Comparison of ENCODE assay signal across 10 cellular contexts in the genomic region with DNA sequence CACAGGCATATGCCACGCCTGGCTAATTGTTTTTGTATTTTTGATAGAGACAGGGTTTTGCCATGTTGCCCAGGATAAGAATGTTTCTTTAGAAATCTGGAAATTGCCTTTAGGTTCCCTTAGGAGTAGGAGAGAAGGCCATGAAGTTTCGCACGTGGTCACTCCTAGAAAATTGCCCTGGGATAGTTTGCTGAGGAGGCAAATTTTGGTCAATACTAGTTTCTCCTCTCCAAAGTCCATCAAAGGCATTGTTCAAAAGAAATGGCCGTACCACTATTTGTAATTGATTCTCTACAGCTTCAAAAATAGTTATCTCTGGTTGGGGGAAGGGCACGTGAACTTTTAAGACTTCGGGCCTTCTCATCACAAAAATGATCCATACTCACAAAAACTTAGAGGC. TPM values are rescaled to one million over a fixed set of nuclear protein-coding genes. Genes with fewer than 3 reads are reported as not detected.
A peak's percentile ranks its signal among the peaks of the same experiment; 100 is the strongest.
DNase-seq lines count a peak whose midpoint lies in the region; ATAC-seq and TF ChIP-seq lines count a peak whose summit lies in the region.
"Had no signal": no experiment of that assay in that cellular context is flagged by ENCODE, and none has a peak within 500 bp of the region (broad histone marks: within the 10 kb centered on the region; RNA-seq: fewer than 3 reads in every experiment).

No MANE protein-coding gene starts in this region.

- H2AFZ ChIP-seq in SK-N-SH (ENCODE audit: low read depth) = peak overlapping the region; percentile 96
- H2AFZ ChIP-seq in GM23338 = peak overlapping the region; percentile 67
- H2AFZ ChIP-seq in neural progenitor cell (replicated peaks) = peak overlapping the region; percentile 20

- no peak for TF ChIP-seq EP300 in SK-N-SH (IDR thresholded peaks at IDR 0.05; ENCODE audit: borderline replicate concordance in 1 of 2, low read depth in 1 of 2, low read length in 1 of 2)

- peaks cover 3 to 17% of the 10 kb centered on the region in 2 experiments for H3K36me3 ChIP-seq in SK-N-SH (replicated peaks in 1 of 2; ENCODE audit: control insufficient read depth in 1 of 2, insufficient read depth in 2 of 2, low read length in 1 of 2)
- H3K36me3 ChIP-seq in GM23338 (ENCODE audit: insufficient read depth) = no peaks in the 10 kb centered on the region
- H3K36me3 ChIP-seq in neural progenitor cell = no peaks in the 10 kb centered on the region
- peaks cover 25% of the 10 kb centered on the region for H3K36me3 ChIP-seq in MG63

- TF ChIP-seq CTCF in SK-N-SH (IDR thresholded peaks at IDR 0.05) (no peak), GM23338 (conservative IDR thresholded peaks at IDR 0.05; ENCODE audit: low read depth in 2 of 2) (no peak), neural progenitor cell (IDR thresholded peaks at IDR 0.05) (no peak)

- no peak for DNase-seq in SK-N-SH
- no peak for DNase-seq in GM23338 (ENCODE audit: low spot score)
- no peak for DNase-seq in activated naive CD8-positive, alpha-beta T cell treated with anti-CD3 and anti-CD28 coated beads, Interleukin-2, amount 10 ng/mL, durations not matched to agents 7 days and 5 days
- no peak for DNase-seq in neural progenitor cell (ENCODE audit: low spot score)
- no peak for DNase-seq in effector CD8-positive, alpha-beta T cell (lab: John Stamatoyannopoulos, UW)
- DNase-seq in MG63 = no peak
- DNase-seq: 8988T had no signal

- H3K79me2 ChIP-seq in SK-N-SH (ENCODE audit: insufficient read depth) (peaks cover 38% of the 10 kb centered on the region), GM23338 (replicated peaks; ENCODE audit: insufficient read depth) (peaks cover 30% of the 10 kb centered on the region), neural progenitor cell (ENCODE audit: low read depth) (peaks cover 33% of the 10 kb centered on the region)

- ATAC-seq in SK-N-SH treated with all-trans-retinoic acid at 6 μM for 48 hours (no peak), GM23338 (no peak), GM21528 (IDR thresholded peaks at IDR 0.05; ENCODE audit: low FRiP score, unreplicated experiment) (no peak)
- ATAC-seq in activated naive CD8-positive, alpha-beta T cell treated with anti-CD3 and anti-CD28 coated beads, Interleukin-2, amount 10 ng/mL, durations not matched to agents 7 days and 5 days (ENCODE audit: low read depth) = no peak

- H3K27me3 Mint-ChIP-seq in GM23338 (ENCODE audit: insufficient read depth, low read depth, poor library complexity) (peaks cover 2% of the 10 kb centered on the region), neural progenitor cell (ENCODE audit: insufficient read depth, low read depth) (peaks cover 9% of the 10 kb centered on the region)
- H3K27me3 Mint-ChIP-seq in activated naive CD8-positive, alpha-beta T cell treated with anti-CD3 and anti-CD28 coated beads, Interleukin-2, amount 10 ng/mL, durations not matched to agents 7 days and 5 days = no peaks in the 10 kb centered on the region

- peak overlapping the region; percentile 45; the same call in 1 of the 3 replicates for H3K4me3 Mint-ChIP-seq in GM23338
- H3K4me3 Mint-ChIP-seq in activated naive CD8-positive, alpha-beta T cell treated with anti-CD3 and anti-CD28 coated beads, Interleukin-2, amount 10 ng/mL, durations not matched to agents 7 days and 5 days = peak overlapping the region; percentile 89
- peak overlapping the region; percentile 89 for H3K4me3 Mint-ChIP-seq in neural progenitor cell

- POLR2A ChIA-PET in SK-N-SH (lab: Yijun Ruan, JAX) = interaction anchor here (0.6 to 1.1 kb wide), 4 partner anchors 56 to 118 kb away, joined by 3 to 5 read pairs (median 5); a partner anchor contains a TSS
- POLR2A ChIA-PET in activated naive CD8-positive, alpha-beta T cell treated with anti-CD3 and anti-CD28 coated beads, Interleukin-2, amount 10 ng/mL, durations not matched to agents 7 days and 5 days (lab: Charles Lee) = interaction anchor here (0.5 to 1.5 kb wide), 7 partner anchors 32 to 279 kb away, joined by 3 to 8 read pairs (median 4); a partner anchor contains a TSS

- H3K9me2 ChIP-seq in SK-N-SH (no peaks in the 10 kb centered on the region), GM23338 (ENCODE audit: insufficient read depth) (no peaks in the 10 kb centered on the region)

- H3K27ac Mint-ChIP-seq in GM23338 (no peak overlapping the region), neural progenitor cell (peak overlapping the region; percentile 57)
- peak overlapping the region; percentile 91 for H3K27ac Mint-ChIP-seq in activated naive CD8-positive, alpha-beta T cell treated with anti-CD3 and anti-CD28 coated beads, Interleukin-2, amount 10 ng/mL, durations not matched to agents 7 days and 5 days

- H3K27ac ChIP-seq in SK-N-SH (ENCODE audit: low read depth in 2 of 2, low read length in 1 of 2) (no peak overlapping the region; a peak in 1 of 4 replicates), GM23338 (ENCODE audit: low read depth) (0 out of 2 replicates have a peak overlapping the region, but pooled peaks have one; percentile 21), neural progenitor cell (no peak overlapping the region)

- no peaks in the 10 kb centered on the region for H4K20me1 ChIP-seq in SK-N-SH (ENCODE audit: insufficient read depth)
- no peaks in the 10 kb centered on the region for H4K20me1 ChIP-seq in GM23338 (replicated peaks; ENCODE audit: insufficient read depth)
- no peaks in the 10 kb centered on the region for H4K20me1 ChIP-seq in neural progenitor cell (ENCODE audit: low read depth)

- peaks cover 2% of the 10 kb centered on the region; the same call in 2 of the 3 replicates for H3K9me3 Mint-ChIP-seq in GM23338
- H3K9me3 Mint-ChIP-seq in activated naive CD8-positive, alpha-beta T cell treated with anti-CD3 and anti-CD28 coated beads, Interleukin-2, amount 10 ng/mL, durations not matched to agents 7 days and 5 days = no peaks in the 10 kb centered on the region
- no peaks in the 10 kb centered on the region for H3K9me3 Mint-ChIP-seq in neural progenitor cell
- H3K9me3 Mint-ChIP-seq: activated T-cell treated with anti-CD3 and anti-CD28 coated beads, Interleukin-2, amount 50 U/mL, for 4 hours had no signal

- H3K4me2 ChIP-seq in SK-N-SH = no peak overlapping the region
- H3K4me2 ChIP-seq in GM23338 = no peak overlapping the region
- no peak overlapping the region for H3K4me2 ChIP-seq in neural progenitor cell

- H3F3A ChIP-seq in SK-N-SH (replicated peaks; ENCODE audit: insufficient read depth) = peaks cover 5% of the 10 kb centered on the region
- H3F3A ChIP-seq in GM23338 (replicated peaks; ENCODE audit: low read depth) = no peaks in the 10 kb centered on the region
- peaks cover 15% of the 10 kb centered on the region for H3F3A ChIP-seq in neural progenitor cell (ENCODE audit: low read depth)

- TF ChIP-seq RAD21 in SK-N-SH (IDR thresholded peaks at IDR 0.05; ENCODE audit: low read length) = no peak

- CTCF ChIA-PET in SK-N-SH (lab: Yijun Ruan, JAX) = interaction anchor here (0.5 to 2.2 kb wide), 42 partner anchors 9 to 316 kb away, joined by 3 to 31 read pairs (median 4); a partner anchor contains a TSS

- H3K36me3 Mint-ChIP-seq in GM23338 (ENCODE audit: low read depth) (peaks cover 8% of the 10 kb centered on the region; the same call in 2 of the 3 replicates), neural progenitor cell (peaks cover 6% of the 10 kb centered on the region)
- H3K36me3 Mint-ChIP-seq in activated naive CD8-positive, alpha-beta T cell treated with anti-CD3 and anti-CD28 coated beads, Interleukin-2, amount 10 ng/mL, durations not matched to agents 7 days and 5 days = peaks cover 6% of the 10 kb centered on the region

- H3K9ac ChIP-seq in SK-N-SH (no peak overlapping the region), neural progenitor cell (no peak overlapping the region)

- H3K4me1 Mint-ChIP-seq in GM23338 (peaks cover 13% of the 10 kb centered on the region), neural progenitor cell (peaks cover 17% of the 10 kb centered on the region)
- H3K4me1 Mint-ChIP-seq in activated naive CD8-positive, alpha-beta T cell treated with anti-CD3 and anti-CD28 coated beads, Interleukin-2, amount 10 ng/mL, durations not matched to agents 7 days and 5 days = peaks cover 21% of the 10 kb centered on the region

- no peak overlapping the region for H3K4me3 ChIP-seq in SK-N-SH (ENCODE audit: low read depth in 2 of 2, low read length in 1 of 2)
- H3K4me3 ChIP-seq in GM23338 = no peak overlapping the region
- no peak overlapping the region for H3K4me3 ChIP-seq in neural progenitor cell
- no peak overlapping the region for H3K4me3 ChIP-seq in MG63

- WGBS in SK-N-SH (ENCODE audit: low lambda C conversion rate) = 94% methylated on average over 6 of the region's 6 CpGs

- H3K4me1 ChIP-seq in SK-N-SH (ENCODE audit: control insufficient read depth in 1 of 2, insufficient read depth in 2 of 2, low read depth in 1 of 2, low read length in 1 of 2) (peaks cover 0 to 5% of the 10 kb centered on the region in 2 experiments; a peak in 1 of 4 replicates), GM23338 (ENCODE audit: insufficient read depth) (peaks cover 11% of the 10 kb centered on the region; the same call in 1 of the 2 replicates), neural progenitor cell (peaks cover 4% of the 10 kb centered on the region)

- H3K9me3 ChIP-seq in SK-N-SH = no peaks in the 10 kb centered on the region
- no peaks in the 10 kb centered on the region for H3K9me3 ChIP-seq in neural progenitor cell (ENCODE audit: low read depth)
- no peaks in the 10 kb centered on the region for H3K9me3 ChIP-seq in MG63

- H3K27me3 ChIP-seq in SK-N-SH (ENCODE audit: insufficient read depth) (no peaks in the 10 kb centered on the region), GM23338 (ENCODE audit: insufficient read depth) (no peaks in the 10 kb centered on the region), neural progenitor cell (no peaks in the 10 kb centered on the region), MG63 (no peaks in the 10 kb centered on the region)

TF ChIP-seq in SK-N-SH, 30 proteins besides CTCF, POLR2A, EP300 and RAD21 (continues in another document):
- TF ChIP-seq SMC3 (IDR thresholded peaks at IDR 0.05; ENCODE audit: low read depth, low read length) = no peak

TF ChIP-seq in SK-N-SH treated with all-trans-retinoic acid at 6 μM for 48 hours, 23 proteins besides CTCF, POLR2A, EP300 and RAD21 (continues in another document):
- TF ChIP-seq ZNF565 (CRISPR knock-in tag; conservative IDR thresholded peaks at IDR 0.05; ENCODE audit: low read depth) = no peak
- TF ChIP-seq CSDC2 (CRISPR knock-in tag; IDR thresholded peaks at IDR 0.05) = no peak

RNA-seq across cellular contexts. Expression of a gene that starts 0.8 kb away (rescaled TPM):
- polyA plus RNA-seq in SK-N-SH (2012; rRNA removed) = 28.5 and 32.9 TPM in 2 replicates
- 34.8 and 37.5 TPM in 2 replicates for polyA plus RNA-seq in SK-N-SH (2012; cell fraction: cytosol; rRNA removed)
- polyA plus RNA-seq in SK-N-SH (2012; cell fraction: nucleus; rRNA removed) = 20.4 and 38.5 TPM in 2 replicates
- total RNA-seq in GM23338 (2014; rRNA removed; shearing (Covaris generic)) = 39.7 and 43.2 TPM in 2 replicates
- 33.7 and 38.2 TPM in 2 replicates for polyA plus RNA-seq in GM23338 (2016; fragmentation: Nextera tagmentation; extraction: Ambion mirVana)
- 10 to 100 TPM; 34.3 to 34.8 TPM for total RNA-seq in activated naive CD8-positive, alpha-beta T cell treated with anti-CD3 and anti-CD28 coated beads, Interleukin-2, amount 10 ng/mL, durations not matched to agents 7 days and 5 days
- total RNA-seq in neural progenitor cell (ENCODE audit: low replicate concordance) = 32.4 and 45.6 TPM in 2 replicates
- 38.4 and 40.8 TPM in 2 replicates for total RNA-seq in MG63 (2014; rRNA removed; shearing (Covaris generic); ENCODE audit: low replicate concordance)

Comparison
In these comparisons a context has a peak if more than half of its experiments do, and no peak if none do; other contexts are left out.
1. H2AFZ ChIP-seq: peak in every context shown above with its lines; median percentile 96 in SK-N-SH; 67 in GM23338; 20 in neural progenitor cell.